ENCODE assay signal across 1 cellular context in genomic region chr17:81917565-81918332, GRCh38.
A peak's percentile ranks its signal among the peaks of the same experiment; 100 is the strongest.
TF ChIP-seq lines count a peak whose summit lies in the region.

Gene SIRT7, minus strand, starts transcription at chr17:81918176. Its CDS starts 45 bp downstream, at chr17:81918131.

TF ChIP-seq in HEK293, 187 proteins besides CTCF, POLR2A, EP300 and RAD21 (continued from another document and continues in another):
- TF ChIP-seq ZNF280D (tag by site-specific recombination; IDR thresholded peaks at IDR 0.05), result no peak
- peak; percentile 81 for TF ChIP-seq ZBTB20 (tag by site-specific recombination; IDR thresholded peaks at IDR 0.05)
- no peak for TF ChIP-seq ZNF138 (tag by site-specific recombination; IDR thresholded peaks at IDR 0.05; ENCODE audit: borderline replicate concordance)
- TF ChIP-seq ZNF843 (tag by site-specific recombination; IDR thresholded peaks at IDR 0.05), result no peak
- TF ChIP-seq ZNF518A (tag by site-specific recombination; conservative IDR thresholded peaks at IDR 0.05; ENCODE audit: low read depth), result no peak
- no peak for TF ChIP-seq TCF7L2 (IDR thresholded peaks at IDR 0.05; ENCODE audit: borderline replicate concordance, low read depth, low read length)
- no peak for TF ChIP-seq GLI2 (tag by site-specific recombination; IDR thresholded peaks at IDR 0.05; ENCODE audit: borderline replicate concordance, low read depth)
- peak; percentile 58; the same call in 1 of the 2 replicates for TF ChIP-seq KLF1 (tag by site-specific recombination; IDR thresholded peaks at IDR 0.05)
- TF ChIP-seq GLIS1 (tag by site-specific recombination; IDR thresholded peaks at IDR 0.05), result no peak
- TF ChIP-seq ZNF274 (IDR thresholded peaks at IDR 0.05; ENCODE audit: low read length), result no peak
- TF ChIP-seq ZNF274 (tag by site-specific recombination; IDR thresholded peaks at IDR 0.05; ENCODE audit: borderline replicate concordance), result no peak
- TF ChIP-seq ZNF768 (tag by site-specific recombination; IDR thresholded peaks at IDR 0.05), result no peak
- no peak for TF ChIP-seq ZNF132 (tag by site-specific recombination; IDR thresholded peaks at IDR 0.05; ENCODE audit: borderline replicate concordance)
- TF ChIP-seq ZNF148 (tag by site-specific recombination; IDR thresholded peaks at IDR 0.05; ENCODE audit: borderline replicate concordance), result no peak
- no peak for TF ChIP-seq ZNF560 (tag by site-specific recombination; IDR thresholded peaks at IDR 0.05; ENCODE audit: borderline replicate concordance)
- no peak for TF ChIP-seq ZNF473 (tag by site-specific recombination; IDR thresholded peaks at IDR 0.05)
- peak; percentile 71 for TF ChIP-seq SP3 (tag by site-specific recombination; IDR thresholded peaks at IDR 0.05)
- TF ChIP-seq ZBTB10 (tag by site-specific recombination; IDR thresholded peaks at IDR 0.05), result no peak
- TF ChIP-seq ZNF211 (tag by site-specific recombination; IDR thresholded peaks at IDR 0.05; ENCODE audit: low read depth), result no peak
- no peak for TF ChIP-seq ZNF354C (tag by site-specific recombination; IDR thresholded peaks at IDR 0.05; ENCODE audit: borderline replicate concordance, low read depth)
- no peak for TF ChIP-seq ZEB2 (tag by site-specific recombination; IDR thresholded peaks at IDR 0.05)
- TF ChIP-seq ZNF645 (tag by site-specific recombination; IDR thresholded peaks at IDR 0.05), result no peak
- TF ChIP-seq YY1 (tag by site-specific recombination; IDR thresholded peaks at IDR 0.05), result peak; percentile 54; the same call in 1 of the 2 replicates
- TF ChIP-seq ZNF677 (tag by site-specific recombination; IDR thresholded peaks at IDR 0.05), result 0 out of 2 replicates have a peak, but pooled peaks have one; percentile 6
- no peak for TF ChIP-seq ZNF571 (tag by site-specific recombination; IDR thresholded peaks at IDR 0.05)
- 0 out of 2 replicates have a peak, but pooled peaks have one; percentile 31 for TF ChIP-seq ZNF596 (tag by site-specific recombination; IDR thresholded peaks at IDR 0.05)
- TF ChIP-seq REST (tag by site-specific recombination; IDR thresholded peaks at IDR 0.05), result peak; percentile 78
- TF ChIP-seq ZNF292 (tag by site-specific recombination; IDR thresholded peaks at IDR 0.05; ENCODE audit: borderline replicate concordance, low read depth), result no peak
- TF ChIP-seq OVOL3 (tag by site-specific recombination; IDR thresholded peaks at IDR 0.05), result no peak
- no peak for TF ChIP-seq SALL2 (tag by site-specific recombination; IDR thresholded peaks at IDR 0.05; ENCODE audit: borderline replicate concordance)
- TF ChIP-seq ZNF24 (tag by site-specific recombination; IDR thresholded peaks at IDR 0.05), result no peak
- TF ChIP-seq TRIM28 (IDR thresholded peaks at IDR 0.05; ENCODE audit: borderline replicate concordance, low read length), result no peak
- TF ChIP-seq ZNF623 (tag by site-specific recombination; IDR thresholded peaks at IDR 0.05), result no peak
- 0 out of 2 replicates have a peak, but pooled peaks have one; percentile 10 for TF ChIP-seq GLIS2 (tag by site-specific recombination; IDR thresholded peaks at IDR 0.05)
- TF ChIP-seq ZFP41 (tag by site-specific recombination; IDR thresholded peaks at IDR 0.05; ENCODE audit: borderline replicate concordance), result no peak
- TF ChIP-seq ZNF544 (tag by site-specific recombination; IDR thresholded peaks at IDR 0.05), result no peak
- no peak for TF ChIP-seq ZNF169 (tag by site-specific recombination; IDR thresholded peaks at IDR 0.05)
- TF ChIP-seq ZNF18 (tag by site-specific recombination; IDR thresholded peaks at IDR 0.05), result no peak
- no peak for TF ChIP-seq ZNF639 (tag by site-specific recombination; IDR thresholded peaks at IDR 0.05)
- TF ChIP-seq ZNF416 (tag by site-specific recombination; IDR thresholded peaks at IDR 0.05), result no peak
